ENCODE assay signal across 8 cellular contexts in genomic region chr3:160566499-160566898, GRCh38. TPM values are rescaled to one million over a fixed set of nuclear protein-coding genes. Genes with fewer than 3 reads are reported as not detected.
DNase-seq lines count a peak whose midpoint lies in the region; ATAC-seq, FAIRE-seq and TF ChIP-seq lines count a peak whose summit lies in the region.

No MANE protein-coding gene starts in this region.

- peaks cover 25% of the 10 kb centered on the region for H3K4me1 ChIP-seq in keratinocyte (ENCODE audit: control insufficient read depth, extremely low read depth, insufficient read depth, low read length)
- H3K4me1 ChIP-seq in suprapubic skin: peaks cover 40% of the 10 kb centered on the region

- no peaks in the 10 kb centered on the region for H3K27me3 Mint-ChIP-seq in T-helper 2 cell treated with Interferon-gamma antibody and Interleukin-4, amounts not matched to agents 5 μg/mL and 100 μg/mL, for 36 hours (ENCODE audit: low read depth)
- H3K27me3 Mint-ChIP-seq in activated T-helper 17 cell treated with anti-CD3 and anti-CD28 coated beads, Interleukin-2, amount 50 U/mL, for 72 hours: no peaks in the 10 kb centered on the region

- no peak for FAIRE-seq in keratinocyte (lab: Jason Lieb, UNC)

- dilution Hi-C loops in keratinocyte (cut with MboI; ENCODE audit: extremely low pct_ligation_motif_present, low sequenced_read_pairs): no loop called here

- H3K27ac Mint-ChIP-seq in T-helper 2 cell treated with Interferon-gamma antibody and Interleukin-4, amounts not matched to agents 5 μg/mL and 100 μg/mL, for 36 hours: peak overlapping the region; percentile 93
- peak overlapping the region; percentile 97 for H3K27ac Mint-ChIP-seq in activated T-helper 17 cell treated with anti-CD3 and anti-CD28 coated beads, Interleukin-2, amount 50 U/mL, for 72 hours

- peaks cover 2 to 12% of the 10 kb centered on the region in 2 experiments for H3K36me3 ChIP-seq in keratinocyte (ENCODE audit: control insufficient read depth in 2 of 2, extremely low read depth in 1 of 2, insufficient read depth in 2 of 2, low read length in 2 of 2)
- H3K36me3 ChIP-seq in suprapubic skin: peaks cover 8% of the 10 kb centered on the region

- H3K9ac ChIP-seq in keratinocyte (ENCODE audit: control insufficient read depth, extremely low read depth, insufficient read depth, low read length): peak overlapping the region; percentile 99

- H3K4me2 ChIP-seq in keratinocyte (ENCODE audit: control insufficient read depth, extremely low read depth, insufficient read depth, low read depth, low read length): peak overlapping the region; percentile 98

- TF ChIP-seq CTCF in keratinocyte (optimal IDR thresholded peaks at IDR 0.05 in 1 of 3, IDR thresholded peaks at IDR 0.05 in 1 of 3, conservative IDR thresholded peaks at IDR 0.05 in 1 of 3; ENCODE audit: extremely low read depth in 1 of 3, insufficient read depth in 2 of 3, low read length in 3 of 3) (no peak), suprapubic skin (IDR thresholded peaks at IDR 0.05) (no peak)

- no peak for ATAC-seq in activated T-helper 17 cell treated with anti-CD3 and anti-CD28 coated beads, Interleukin-2, amount 50 U/mL, for 72 hours (replicated peaks)
- ATAC-seq in GM21423 (IDR thresholded peaks at IDR 0.05; ENCODE audit: unreplicated experiment): no peak

- H3K9me1 ChIP-seq in keratinocyte (ENCODE audit: control insufficient read depth, extremely low read depth, insufficient read depth, low read length): no peaks in the 10 kb centered on the region

- peak overlapping the region; percentile 69 for H2AFZ ChIP-seq in keratinocyte (ENCODE audit: control insufficient read depth, low read length)

- no peak for TF ChIP-seq POLR2A in suprapubic skin (IDR thresholded peaks at IDR 0.05)

- peak overlapping the region; percentile 99 for H3K27ac ChIP-seq in keratinocyte (ENCODE audit: control insufficient read depth, insufficient read depth, low read length)
- peak overlapping the region; percentile 99 for H3K27ac ChIP-seq in suprapubic skin

- H3K79me2 ChIP-seq in keratinocyte (ENCODE audit: control insufficient read depth, insufficient read depth, low read length): peaks cover 41% of the 10 kb centered on the region

- no peaks in the 10 kb centered on the region for H3K9me3 Mint-ChIP-seq in T-helper 2 cell treated with Interferon-gamma antibody and Interleukin-4, amounts not matched to agents 5 μg/mL and 100 μg/mL, for 36 hours
- H3K9me3 Mint-ChIP-seq in activated T-helper 17 cell treated with anti-CD3 and anti-CD28 coated beads, Interleukin-2, amount 50 U/mL, for 72 hours: no peaks in the 10 kb centered on the region

- WGBS in suprapubic skin: 13% methylated on average over 10 of the region's 10 CpGs

- no peak for TF ChIP-seq EP300 in suprapubic skin (IDR thresholded peaks at IDR 0.05)

- H3K4me3 ChIP-seq in keratinocyte (ENCODE audit: control insufficient read depth in 2 of 3, extremely low read depth in 1 of 3, insufficient read depth in 2 of 3, low read depth in 1 of 3, low read length in 3 of 3) (peak overlapping the region; percentile 67 to 88 (median 85)), suprapubic skin (peak overlapping the region; percentile 88)

- H3K4me3 Mint-ChIP-seq in T-helper 2 cell treated with Interferon-gamma antibody and Interleukin-4, amounts not matched to agents 5 μg/mL and 100 μg/mL, for 36 hours: peak overlapping the region; percentile 98
- H3K4me3 Mint-ChIP-seq in activated T-helper 17 cell treated with anti-CD3 and anti-CD28 coated beads, Interleukin-2, amount 50 U/mL, for 72 hours: peak overlapping the region; percentile 97

- H3K36me3 Mint-ChIP-seq in T-helper 2 cell treated with Interferon-gamma antibody and Interleukin-4, amounts not matched to agents 5 μg/mL and 100 μg/mL, for 36 hours (ENCODE audit: low read depth): peaks cover 31% of the 10 kb centered on the region
- peaks cover 43% of the 10 kb centered on the region for H3K36me3 Mint-ChIP-seq in activated T-helper 17 cell treated with anti-CD3 and anti-CD28 coated beads, Interleukin-2, amount 50 U/mL, for 72 hours (ENCODE audit: low read depth)

- peaks cover 49% of the 10 kb centered on the region for H3K4me1 Mint-ChIP-seq in T-helper 2 cell treated with Interferon-gamma antibody and Interleukin-4, amounts not matched to agents 5 μg/mL and 100 μg/mL, for 36 hours (ENCODE audit: low read depth)
- peaks cover 27% of the 10 kb centered on the region for H3K4me1 Mint-ChIP-seq in activated T-helper 17 cell treated with anti-CD3 and anti-CD28 coated beads, Interleukin-2, amount 50 U/mL, for 72 hours

- no peak for DNase-seq in T-helper 2 cell treated with Interferon-gamma antibody and Interleukin-4, amounts not matched to agents 5 μg/mL and 100 μg/mL, for 36 hours (ENCODE audit: low spot score)
- DNase-seq in T-helper 2 cell: no peak
- no peak for DNase-seq in keratinocyte (ENCODE audit: low read depth, low spot score)
- no peak for DNase-seq in suprapubic skin (ENCODE audit: low spot score in 2 of 2)
- DNase-seq in RPMI8226: no peak
- no peak for DNase-seq in NCI-H2081 (lab: John Stamatoyannopoulos, UW)

- peaks cover 8% of the 10 kb centered on the region for H4K20me1 ChIP-seq in keratinocyte (ENCODE audit: control insufficient read depth, extremely low read depth, insufficient read depth, low read length)

- no peaks in the 10 kb centered on the region for H3K9me3 ChIP-seq in keratinocyte (ENCODE audit: control insufficient read depth, low read depth, low read length)
- no peaks in the 10 kb centered on the region for H3K9me3 ChIP-seq in suprapubic skin

- no peaks in the 10 kb centered on the region for H3K27me3 ChIP-seq in keratinocyte (ENCODE audit: control insufficient read depth, extremely low read depth, insufficient read depth, low read length)
- H3K27me3 ChIP-seq in suprapubic skin: no peaks in the 10 kb centered on the region

RNA-seq across cellular contexts. Expression of gene KPNA4, which starts 1.1 kb away (rescaled TPM):
- 10 to 100 TPM; 39.9 to 69.2 TPM for total RNA-seq in activated T-helper 17 cell treated with anti-CD3 and anti-CD28 coated beads, Interleukin-2, amount 50 U/mL, for 72 hours
- polyA plus RNA-seq in keratinocyte: 25.4 to 42.0 TPM (median 34.2 TPM) in 3 replicates
- polyA plus RNA-seq in keratinocyte (2011; ENCODE audit: low read depth): 256 TPM
- 24.6 and 47.8 TPM in 2 replicates for polyA plus RNA-seq in keratinocyte (2011; cell fraction: cytosol; rRNA removed)
- polyA plus RNA-seq in keratinocyte (2011; cell fraction: nucleus; rRNA removed): 25.7 and 29.1 TPM in 2 replicates
- polyA plus RNA-seq in keratinocyte (2012; ENCODE audit: low replicate concordance): 23.7 and 33.8 TPM in 2 replicates
- polyA minus RNA-seq in keratinocyte: 21.3 to 60.1 TPM (median 38.8 TPM) in 3 replicates
- polyA minus RNA-seq in keratinocyte (2011; cell fraction: cytosol; rRNA and poly(A)+ RNA removed): 77.9 TPM
- 32.5 and 66.9 TPM in 2 replicates for polyA minus RNA-seq in keratinocyte (2011; cell fraction: nucleus; rRNA and poly(A)+ RNA removed)
- 10 to 100 TPM; 23.9 to 35.0 (median 29.4) TPM for total RNA-seq in suprapubic skin
